Comparison of ENCODE assay signal across 2 cellular contexts in genomic region chrX:111407948-111408347, GRCh38.
TF ChIP-seq lines count a peak whose summit lies in the region.

No MANE protein-coding gene starts in this region.

TF ChIP-seq in GM23338, 12 proteins besides CTCF, POLR2A, EP300 and RAD21 (continued from another document):
- peak; percentile 54 for TF ChIP-seq REST (IDR thresholded peaks at IDR 0.05; ENCODE audit: unreplicated experiment)

TF ChIP-seq in PFSK-1, 5 proteins besides CTCF, POLR2A, EP300 and RAD21 (continued from another document):
- TF ChIP-seq REST (IDR thresholded peaks at IDR 0.05; ENCODE audit: insufficient read depth in 1 of 2, low read depth in 2 of 2, low read length in 2 of 2) (peak; percentile 64 to 84), POLR2AphosphoS5 (IDR thresholded peaks at IDR 0.05; ENCODE audit: low read depth, low read length) (no peak), TAF1 (IDR thresholded peaks at IDR 0.05; ENCODE audit: borderline replicate concordance, insufficient read depth, low read length) (no peak)
TF ChIP-seq in PFSK-1: peak in this region for 1.
